In genomic region chr5:128199104-128199503, GRCh38 we compare ENCODE assay signal across 12 cellular contexts.
A peak's percentile ranks its signal among the peaks of the same experiment; 100 is the strongest.
DNase-seq lines count a peak whose midpoint lies in the region; ATAC-seq and TF ChIP-seq lines count a peak whose summit lies in the region.
"Had no signal": no experiment of that assay in that cellular context is flagged by ENCODE, and none has a peak within 500 bp of the region (broad histone marks: within the 10 kb centered on the region; RNA-seq: fewer than 3 reads in every experiment).

No MANE protein-coding gene starts in this region.

- no TSS peak for BruUV-seq in HCT116 (replicated peaks; lab: Mats Ljungman, UMichigan)

- no peaks in the 10 kb centered on the region for H3K9me3 ChIP-seq in HCT116 (ENCODE audit: control insufficient read depth in 1 of 2, insufficient read depth in 1 of 2, low read depth in 1 of 2, low read length in 2 of 2)
- H3K9me3 ChIP-seq: stomach had no signal

- TF ChIP-seq CTCF in HCT116 (IDR thresholded peaks at IDR 0.05 in 2 of 3, conservative IDR thresholded peaks at IDR 0.05 in 1 of 3; ENCODE audit: borderline replicate concordance in 1 of 3, insufficient read depth in 1 of 3, low read depth in 2 of 3, low read length in 2 of 3) (no peak), fibroblast of pulmonary artery (IDR thresholded peaks at IDR 0.05; ENCODE audit: low read length, missing control alignments) (no peak)

- CTCF ChIA-PET in HCT116 (lab: Charles Lee): interaction anchor here (1.4 kb wide), 1 partner anchor 324 kb away, joined by 5 read pairs; no protein-coding TSS in a partner anchor

- no peaks in the 10 kb centered on the region for H3K36me3 ChIP-seq in HCT116 (ENCODE audit: control insufficient read depth in 1 of 2, insufficient read depth in 2 of 2, low read length in 2 of 2)

- RAD21 ChIA-PET in HCT116 (lab: Charles Lee; ENCODE audit: low non-redundant PET in 1 of 2, low total read pairs in 2 of 2, uncharacterized antibody in 2 of 2, unreplicated experiment in 2 of 2): no interaction called here

- no peak; the same call in 1 of the 2 replicates for TF ChIP-seq RAD21 in HCT116 (IDR thresholded peaks at IDR 0.05; ENCODE audit: low read depth)

- no peaks in the 10 kb centered on the region for H3K9me2 ChIP-seq in HCT116 (ENCODE audit: insufficient read depth)

- H3K4me3 ChIP-seq in HCT116 (replicated peaks in 1 of 2; ENCODE audit: low read depth in 1 of 2, low read length in 2 of 2): no peak overlapping the region
- H3K4me3 ChIP-seq in fibroblast of pulmonary artery (replicated peaks; ENCODE audit: low read depth, low read length): no peak overlapping the region
- H3K4me3 ChIP-seq: stomach had no signal

- POLR2A ChIA-PET in HCT116 (lab: Charles Lee): no interaction called here

- H4K20me1 ChIP-seq in HCT116 (ENCODE audit: insufficient read depth): no peaks in the 10 kb centered on the region

- H3K4me1 ChIP-seq in HCT116 (ENCODE audit: control insufficient read depth in 1 of 2, insufficient read depth in 2 of 2, low read length in 2 of 2): peaks cover 9 to 18% of the 10 kb centered on the region in 2 experiments

- TF ChIP-seq POLR2A in HCT116 (IDR thresholded peaks at IDR 0.05; ENCODE audit: borderline replicate concordance, extremely low read depth, insufficient read depth, insufficient read length): no peak
- TF ChIP-seq POLR2A in erythroblast (IDR thresholded peaks at IDR 0.05; ENCODE audit: low read length): no peak

- H3K27ac ChIP-seq in HCT116 (ENCODE audit: low read depth, low read length): no peak overlapping the region

- no peaks in the 10 kb centered on the region for H3K27me3 ChIP-seq in HCT116 (ENCODE audit: insufficient read depth, low read length)
- H3K27me3 ChIP-seq: stomach had no signal

- DNase-seq in HCT116 (ENCODE audit: low read depth, low spot score) (peak; percentile 51), RPMI7951 (ENCODE audit: low read depth) (peak; percentile 73), fibroblast of pulmonary artery (ENCODE audit: low read depth) (peak; percentile 57), sciatic nerve (ENCODE audit: low spot score) (no peak), cerebellar nuclear complex (lab: John Stamatoyannopoulos, UW) (no peak), erythroblast (lab: John Stamatoyannopoulos, UW) (no peak)
- DNase-seq: activated T-cell treated with anti-CD3 and anti-CD28 coated beads, Interleukin-2, amount 50 U/mL, for 72 hours; NCI-H1105; NCI-H526 treated with DMSO at 0.1 percent for 48 hours; stimulated activated CD4-positive, alpha-beta T cell treated with anti-CD3 and anti-CD28 coated beads, Interleukin-4, amount 100 ng/mL, for 24 hours; stomach had no signal

- ATAC-seq in HCT116 (peak; percentile 74), sciatic nerve (peak; percentile 54), HG03460 (IDR thresholded peaks at IDR 0.05; ENCODE audit: unreplicated experiment) (no peak)
- ATAC-seq: activated T-cell treated with anti-CD3 and anti-CD28 coated beads, Interleukin-2, amount 50 U/mL, for 72 hours had no signal

- intact Hi-C loops in HCT116 (cut with micrococcal nuclease): loop anchor here (2.0 kb wide), 1 partner anchor 324 kb away; no protein-coding TSS in a partner anchor
- intact Hi-C loops in sciatic nerve (cut with DNase I): no loop called here

- H3K79me2 ChIP-seq in HCT116 (ENCODE audit: insufficient read depth, low read length): no peaks in the 10 kb centered on the region

- no peak overlapping the region for H2AFZ ChIP-seq in HCT116 (ENCODE audit: low read depth, low read length, poor library complexity, severe bottlenecking)

- no peak overlapping the region for H3K9ac ChIP-seq in HCT116 (ENCODE audit: low read length)

- H3K4me2 ChIP-seq in HCT116 (ENCODE audit: low read length): peak overlapping the region; percentile 46

TF ChIP-seq in HCT116, 20 proteins besides CTCF, POLR2A, EP300 and RAD21:
- TF ChIP-seq POLR2AphosphoS5 (IDR thresholded peaks at IDR 0.05; ENCODE audit: low read depth, low read length) (peak; percentile 48; the same call in 1 of the 2 replicates), YY1 (IDR thresholded peaks at IDR 0.05; ENCODE audit: extremely low read depth, insufficient replicate concordance, low read depth, low read length) (no peak), EZH2 (IDR thresholded peaks at IDR 0.05) (no peak), ZNF274 (IDR thresholded peaks at IDR 0.05; ENCODE audit: low read depth, low read length) (no peak), TCF7L2 (IDR thresholded peaks at IDR 0.05; ENCODE audit: borderline replicate concordance, extremely low read depth, insufficient read depth, insufficient read length) (no peak), CBX3 (IDR thresholded peaks at IDR 0.05; ENCODE audit: low read depth) (peak; percentile 89), SIN3A (IDR thresholded peaks at IDR 0.05; ENCODE audit: low read depth) (no peak), EGR1 (IDR thresholded peaks at IDR 0.05; ENCODE audit: low read depth) (no peak), CEBPB (IDR thresholded peaks at IDR 0.05; ENCODE audit: low read depth) (0 out of 2 replicates have a peak, but pooled peaks have one; percentile 29), ZFX (IDR thresholded peaks at IDR 0.05) (no peak), EZH2phosphoT487 (IDR thresholded peaks at IDR 0.05; ENCODE audit: borderline replicate concordance) (no peak), ELF1 (IDR thresholded peaks at IDR 0.05; ENCODE audit: borderline replicate concordance, low read depth) (no peak), SP1 (IDR thresholded peaks at IDR 0.05; ENCODE audit: low read depth) (peak; percentile 66), SRF (IDR thresholded peaks at IDR 0.05; ENCODE audit: low read depth) (no peak), JUND (IDR thresholded peaks at IDR 0.05) (peak; percentile 79), FOSL1 (IDR thresholded peaks at IDR 0.05; ENCODE audit: low read depth) (peak; percentile 76), ATF3 (IDR thresholded peaks at IDR 0.05) (no peak), REST (IDR thresholded peaks at IDR 0.05; ENCODE audit: low read depth) (no peak)
- TF ChIP-seq, protein P1, sequence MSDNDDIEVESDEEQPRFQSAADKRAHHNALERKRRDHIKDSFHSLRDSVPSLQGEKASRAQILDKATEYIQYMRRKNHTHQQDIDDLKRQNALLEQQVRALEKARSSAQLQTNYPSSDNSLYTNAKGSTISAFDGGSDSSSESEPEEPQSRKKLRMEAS (IDR thresholded peaks at IDR 0.05): peak; percentile 48; the same call in 1 of the 2 replicates
- TF ChIP-seq, protein P2, sequence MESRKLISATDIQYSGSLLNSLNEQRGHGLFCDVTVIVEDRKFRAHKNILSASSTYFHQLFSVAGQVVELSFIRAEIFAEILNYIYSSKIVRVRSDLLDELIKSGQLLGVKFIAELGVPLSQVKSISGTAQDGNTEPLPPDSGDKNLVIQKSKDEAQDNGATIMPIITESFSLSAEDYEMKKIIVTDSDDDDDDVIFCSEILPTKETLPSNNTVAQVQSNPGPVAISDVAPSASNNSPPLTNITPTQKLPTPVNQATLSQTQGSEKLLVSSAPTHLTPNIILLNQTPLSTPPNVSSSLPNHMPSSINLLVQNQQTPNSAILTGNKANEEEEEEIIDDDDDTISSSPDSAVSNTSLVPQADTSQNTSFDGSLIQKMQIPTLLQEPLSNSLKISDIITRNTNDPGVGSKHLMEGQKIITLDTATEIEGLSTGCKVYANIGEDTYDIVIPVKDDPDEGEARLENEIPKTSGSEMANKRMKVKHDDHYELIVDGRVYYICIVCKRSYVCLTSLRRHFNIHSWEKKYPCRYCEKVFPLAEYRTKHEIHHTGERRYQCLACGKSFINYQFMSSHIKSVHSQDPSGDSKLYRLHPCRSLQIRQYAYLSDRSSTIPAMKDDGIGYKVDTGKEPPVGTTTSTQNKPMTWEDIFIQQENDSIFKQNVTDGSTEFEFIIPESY (IDR thresholded peaks at IDR 0.05; ENCODE audit: extremely low read depth, insufficient replicate concordance, low read length): no peak

Comparison
In these comparisons a context has a peak if more than half of its experiments do, and no peak if none do; other contexts are left out.
1. DNase-seq: peak in HCT116 (single experiment), RPMI7951 (single experiment) and fibroblast of pulmonary artery (single experiment); none in sciatic nerve (single experiment), cerebellar nuclear complex (0 of 2) and erythroblast (0 of 2).